Comparison of ENCODE assay signal across 1 cellular context in genomic region chr4:173121044-173121685, GRCh38.
TF ChIP-seq lines count a peak whose summit lies in the region.

No MANE protein-coding gene starts in this region.

TF ChIP-seq in HCT116, 20 proteins besides CTCF, POLR2A, EP300 and RAD21 (continued from another document):
- no peak for TF ChIP-seq EZH2phosphoT487 (IDR thresholded peaks at IDR 0.05; ENCODE audit: borderline replicate concordance)
- TF ChIP-seq FOSL1 (IDR thresholded peaks at IDR 0.05; ENCODE audit: low read depth), result no peak
- no peak for TF ChIP-seq ATF3 (IDR thresholded peaks at IDR 0.05)
- TF ChIP-seq POLR2AphosphoS5 (IDR thresholded peaks at IDR 0.05; ENCODE audit: low read depth, low read length), result no peak
- no peak for TF ChIP-seq CEBPB (IDR thresholded peaks at IDR 0.05; ENCODE audit: low read depth)
- TF ChIP-seq SP1 (IDR thresholded peaks at IDR 0.05; ENCODE audit: low read depth), result no peak
